In the genomic region with DNA sequence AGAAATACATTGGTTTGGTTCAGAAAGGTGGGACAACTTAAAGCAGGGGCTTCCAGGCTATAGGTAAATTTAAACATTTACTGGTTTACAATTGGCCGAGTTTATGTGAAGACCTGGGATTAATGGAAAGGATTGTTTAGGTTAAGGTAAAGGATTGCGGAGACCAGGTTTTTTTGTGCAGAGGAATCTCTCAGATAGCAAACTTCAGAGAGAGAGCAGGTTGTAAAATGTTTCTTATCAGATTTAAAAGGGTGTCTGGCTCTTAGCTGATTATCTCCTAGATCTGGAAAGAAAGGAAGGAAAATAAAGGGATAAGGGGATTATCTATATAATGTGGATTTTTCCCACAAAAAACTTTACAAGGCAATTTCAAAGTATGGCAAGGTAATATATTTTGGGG, we compare ENCODE assay signal across 25 cellular contexts.
"Had no signal": no experiment of that assay in that cellular context is flagged by ENCODE, and none has a peak within 500 bp of the region (broad histone marks: within the 10 kb centered on the region; RNA-seq: fewer than 3 reads in every experiment).

No MANE protein-coding gene starts in this region.

- H3K4me1 ChIP-seq: breast epithelium had no signal

- H3K9me3 ChIP-seq: breast epithelium, SJSA1 had no signal

- H3K9me3 Mint-ChIP-seq: activated naive CD4-positive, alpha-beta T cell treated with anti-CD3 and anti-CD28 coated beads, Interleukin-2, amount 50 U/mL, for 24 hours had no signal

- H3K4me3 ChIP-seq: breast epithelium, SJSA1 had no signal

- H3K27me3 Mint-ChIP-seq: activated naive CD4-positive, alpha-beta T cell treated with anti-CD3 and anti-CD28 coated beads, Interleukin-2, amount 50 U/mL, for 24 hours; T-helper 17 cell had no signal

- DNase-seq: activated CD4-positive, alpha-beta T cell treated with anti-CD3 and anti-CD28 coated beads for 48 hours; activated CD4-positive, alpha-beta T cell treated with anti-CD3 and anti-CD28 coated beads, Interleukin-2, amount 50 U/mL, for 4 hours; activated CD4-positive, CD25-positive, alpha-beta regulatory T cell treated with anti-CD3 and anti-CD28 coated beads, Interleukin-2, amount 50 U/mL, for 72 hours; activated CD8-positive, alpha-beta memory T cell treated with anti-CD3 and anti-CD28 coated beads, Interleukin-2, amount 50 U/mL, for 48 hours; activated CD8-positive, alpha-beta T cell treated with anti-CD3 and anti-CD28 coated beads, Interleukin-2, amount 10 ng/mL, durations not matched to agents 7 days and 5 days; activated effector memory CD4-positive, alpha-beta T cell treated with Interleukin-2 at 50 U/mL for 16 hours; activated naive CD4-positive, alpha-beta T cell; activated T-cell treated with anti-CD3 and anti-CD28 coated beads, Interleukin-2, amount 50 U/mL, for 1 hour; aorta; central memory CD4-positive, alpha-beta T cell; NCI-H1092; NCI-H1417; NCI-H1930; NCI-H2171; NCI-H226; NCI-H526 treated with DMSO at 0.1 percent for 48 hours; PC-3; SHP77; T-helper 17 cell; T-helper 9 cell had no signal

- H3K4me3 Mint-ChIP-seq: activated CD8-positive, alpha-beta T cell treated with anti-CD3 and anti-CD28 coated beads, Interleukin-2, amount 10 ng/mL, durations not matched to agents 7 days and 5 days; activated naive CD4-positive, alpha-beta T cell treated with anti-CD3 and anti-CD28 coated beads, Interleukin-2, amount 50 U/mL, for 24 hours; T-helper 17 cell; WTC11 had no signal

- H3K4me2 ChIP-seq: KMS-11 had no signal

- ATAC-seq: activated CD8-positive, alpha-beta T cell treated with anti-CD3 and anti-CD28 coated beads, Interleukin-2, amount 10 ng/mL, durations not matched to agents 7 days and 5 days; PC-3; T-helper 17 cell; WTC11 had no signal

- H3K36me3 ChIP-seq: breast epithelium, SJSA1 had no signal

- H3K27ac Mint-ChIP-seq: activated CD8-positive, alpha-beta T cell treated with anti-CD3 and anti-CD28 coated beads, Interleukin-2, amount 10 ng/mL, durations not matched to agents 7 days and 5 days; activated naive CD4-positive, alpha-beta T cell treated with anti-CD3 and anti-CD28 coated beads, Interleukin-2, amount 50 U/mL, for 24 hours; T-helper 17 cell had no signal

- H3K27me3 ChIP-seq: breast epithelium, SJSA1 had no signal

- H3K9ac ChIP-seq: KMS-11 had no signal

- H3K27ac ChIP-seq: breast epithelium, KMS-11, SJSA1 had no signal
